Comparison of ENCODE assay signal across 24 cellular contexts in the genomic region with DNA sequence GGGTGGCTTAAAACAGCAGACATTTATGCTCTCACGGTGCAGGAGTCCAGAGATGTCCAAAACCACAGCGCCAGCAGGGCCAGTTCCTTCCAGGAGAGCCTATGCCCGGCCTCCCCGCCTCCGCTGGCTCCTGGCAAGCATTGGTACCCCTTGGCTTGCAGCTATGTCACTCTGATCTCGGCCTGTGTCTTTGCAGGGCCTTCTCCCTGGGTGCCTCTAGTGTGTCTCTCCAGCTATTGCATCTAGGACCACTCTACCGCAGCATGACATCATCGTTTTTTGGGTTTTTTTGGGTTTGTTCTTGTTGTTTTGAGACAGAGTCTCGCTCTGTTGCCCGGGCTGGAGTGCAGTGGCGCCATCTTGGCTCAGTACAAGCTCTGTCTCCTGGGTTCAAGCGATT.
"Had no signal": no experiment of that assay in that cellular context is flagged by ENCODE, and none has a peak within 500 bp of the region (broad histone marks: within the 10 kb centered on the region; RNA-seq: fewer than 3 reads in every experiment).

No MANE protein-coding gene starts in this region.

- DNase-seq: activated CD4-positive, alpha-beta T cell treated with anti-CD3 and anti-CD28 coated beads for 4 hours; activated CD4-positive, alpha-beta T cell treated with anti-CD3 and anti-CD28 coated beads, Interleukin-2, amount 50 U/mL, for 4 hours; activated CD8-positive, alpha-beta memory T cell treated with anti-CD3 and anti-CD28 coated beads for 24 hours; activated effector memory CD4-positive, alpha-beta T cell treated with anti-CD3 and anti-CD28 coated beads, Interleukin-2, amount 50 U/mL, for 16 hours; activated naive CD4-positive, alpha-beta T cell treated with anti-CD3 and anti-CD28 coated beads for 36 hours; activated naive CD8-positive, alpha-beta T cell treated with anti-CD3 and anti-CD28 coated beads for 36 hours; activated T-cell treated with anti-CD3 and anti-CD28 coated beads, Interleukin-2, amount 50 U/mL, for 1 hour; adrenal gland; cerebellar nuclear complex; immature natural killer cell; naive thymus-derived CD4-positive, alpha-beta T cell; nucleus accumbens; stimulated activated CD4-positive, alpha-beta T cell treated with anti-CD3 and anti-CD28 coated beads, Interleukin-15, amount 100 ng/mL, for 24 hours; stimulated activated CD4-positive, alpha-beta T cell treated with anti-CD3 and anti-CD28 coated beads, Interleukin-2, amount 100 ng/mL, for 24 hours; stimulated activated naive B cell treated with anti-CD40 and anti-IgM and Interleukin-4, amounts not matched to agents 10 μg/mL and 1 μg/mL and 100 μg/mL, for 72 hours; testis had no signal

- H3K27me3 ChIP-seq: adrenal gland, cardiac muscle cell, heart left ventricle, testis, transverse colon had no signal

- ATAC-seq: naive thymus-derived CD4-positive, alpha-beta T cell; psoas muscle; stimulated activated naive B cell treated with anti-CD40 and anti-IgM and Interleukin-4, amounts not matched to agents 10 μg/mL and 1 μg/mL and 100 μg/mL, for 72 hours had no signal

- H3K36me3 ChIP-seq: adrenal gland, cardiac muscle cell, heart left ventricle, transverse colon had no signal

- H3K9me3 ChIP-seq: adrenal gland, heart left ventricle, psoas muscle, testis, transverse colon had no signal

- H3K79me2 ChIP-seq: parathyroid adenoma had no signal

- H3K9ac ChIP-seq: parathyroid adenoma had no signal

- FAIRE-seq: endothelial cell of umbilical vein had no signal

- H3K4me2 ChIP-seq: smooth muscle cell had no signal

- H3K27ac ChIP-seq: cardiac muscle cell, coronary artery, heart left ventricle, parathyroid adenoma, psoas muscle, testis had no signal

- H3K4me3 ChIP-seq: adrenal gland, cardiac muscle cell, coronary artery, heart left ventricle, psoas muscle, smooth muscle cell, testis, transverse colon had no signal

- H3K4me1 ChIP-seq: adrenal gland, parathyroid adenoma, psoas muscle, testis had no signal

- H2AFZ ChIP-seq: parathyroid adenoma had no signal
